Comparison of ENCODE assay signal across 8 cellular contexts in genomic region chr10:119090026-119090808, GRCh38. TPM values are rescaled to one million over a fixed set of nuclear protein-coding genes. Genes with fewer than 3 reads are reported as not detected.
DNase-seq lines count a peak whose midpoint lies in the region; ATAC-seq, FAIRE-seq and TF ChIP-seq lines count a peak whose summit lies in the region.
"Had no signal": no experiment of that assay in that cellular context is flagged by ENCODE, and none has a peak within 500 bp of the region (broad histone marks: within the 10 kb centered on the region; RNA-seq: fewer than 3 reads in every experiment).

No MANE protein-coding gene starts in this region.

- CTCF ChIA-PET in PC-3 (lab: Charles Lee), result interaction anchor here (0.7 to 0.9 kb wide), 2 partner anchors 11 to 65 kb away, joined by 3 read pairs; no protein-coding TSS in a partner anchor

- H3K9me2 ChIP-seq in PC-3 (replicated peaks; ENCODE audit: low read length), result no peaks in the 10 kb centered on the region

- H4K20me1 ChIP-seq in PC-3 (ENCODE audit: low read length), result no peaks in the 10 kb centered on the region

- DNase-seq in PC-3 (no peak), spleen (no peak), epidermal melanocyte (ENCODE audit: insufficient read length, low spot score) (no peak), H54 (ENCODE audit: insufficient read length, low spot score) (no peak), LoVo (ENCODE audit: low spot score) (no peak)
- peak; percentile 14 to 39 for DNase-seq in activated naive CD4-positive, alpha-beta T cell treated with anti-CD3 and anti-CD28 coated beads, Interleukin-2, amount 50 U/mL, for 72 hours (ENCODE audit: low spot score in 2 of 2)

- no peak for TF ChIP-seq CTCF in PC-3 (conservative IDR thresholded peaks at IDR 0.05; ENCODE audit: low read depth, low read length)
- no peak for TF ChIP-seq CTCF in spleen (IDR thresholded peaks at IDR 0.05 in 8 of 11, conservative IDR thresholded peaks at IDR 0.05 in 3 of 11)

- no peaks in the 10 kb centered on the region for H3K9me3 Mint-ChIP-seq in activated naive CD4-positive, alpha-beta T cell treated with anti-CD3 and anti-CD28 coated beads, Interleukin-2, amount 50 U/mL, for 72 hours

- no peaks in the 10 kb centered on the region for H3K36me3 ChIP-seq in PC-3 (ENCODE audit: low read depth, low read length)
- no peaks in the 10 kb centered on the region for H3K36me3 ChIP-seq in spleen

- no peak overlapping the region for H2AFZ ChIP-seq in PC-3 (ENCODE audit: low read length)

- no peaks in the 10 kb centered on the region for H3K79me2 ChIP-seq in PC-3 (ENCODE audit: low read length)

- peak; percentile 62 for ATAC-seq in GM21529 (IDR thresholded peaks at IDR 0.05; ENCODE audit: unreplicated experiment)
- ATAC-seq in PC-3, result no peak; the same call in 1 of the 2 replicates
- peak; percentile 77 to 89 for ATAC-seq in activated naive CD4-positive, alpha-beta T cell treated with anti-CD3 and anti-CD28 coated beads, Interleukin-2, amount 50 U/mL, for 72 hours

- intact Hi-C loops in PC-3 (cut with micrococcal nuclease) (no loop called here), spleen (cut with DNase I; ENCODE audit: low total_unique reads) (no loop called here)

- POLR2A ChIA-PET in PC-3 (lab: Charles Lee; ENCODE audit: unreplicated experiment), result interaction anchor here (0.8 kb wide), 1 partner anchor 9 kb away, joined by 7 read pairs; no protein-coding TSS in a partner anchor

- H3K27me3 ChIP-seq in PC-3 (ENCODE audit: low read length), result no peaks in the 10 kb centered on the region
- H3K27me3 ChIP-seq in spleen (replicated peaks in 1 of 7), result no peaks in the 10 kb centered on the region

- H3K4me2 ChIP-seq in PC-3 (ENCODE audit: low read length), result peak overlapping the region; percentile 40

- no peaks in the 10 kb centered on the region for H3K9me3 ChIP-seq in PC-3 (ENCODE audit: low read length)
- H3K9me3 ChIP-seq in spleen, result no peaks in the 10 kb centered on the region

- 76 to 90% (median 81%) methylated on average over 13 of the region's 13 CpGs for WGBS in spleen, 5 donors

- H3K4me3 ChIP-seq in PC-3 (ENCODE audit: low read length) (no peak overlapping the region), spleen (no peak overlapping the region)

- H3K9ac ChIP-seq in PC-3 (ENCODE audit: low read length), result peak overlapping the region; percentile 2; the same call in 1 of the 2 replicates

- H3F3A ChIP-seq in PC-3 (ENCODE audit: low read length, unreplicated experiment), result no peaks in the 10 kb centered on the region

- H3K27ac ChIP-seq in PC-3 (ENCODE audit: low read length) (peak overlapping the region; percentile 79), spleen (peak overlapping the region in 5 of 8 donors; percentile 27 to 83 (median 62))
- H3K27ac ChIP-seq: VCaP had no signal

- no peak for TF ChIP-seq POLR2A in spleen (IDR thresholded peaks at IDR 0.05)
- TF ChIP-seq POLR2A in H54 (IDR thresholded peaks at IDR 0.05; ENCODE audit: low read depth, low read length), result no peak

- no TSS peak for BruUV-seq in PC-3 (replicated peaks; lab: Mats Ljungman, UMichigan)

- H3K27ac Mint-ChIP-seq in activated naive CD4-positive, alpha-beta T cell treated with anti-CD3 and anti-CD28 coated beads, Interleukin-2, amount 50 U/mL, for 72 hours, result peak overlapping the region in 1 of 2 donors; percentile 37

- no peaks in the 10 kb centered on the region for H3K36me3 Mint-ChIP-seq in activated naive CD4-positive, alpha-beta T cell treated with anti-CD3 and anti-CD28 coated beads, Interleukin-2, amount 50 U/mL, for 72 hours

- H3K4me1 ChIP-seq in PC-3 (ENCODE audit: insufficient read depth, low read length), result peaks cover 12% of the 10 kb centered on the region
- peaks cover 0 to 17% (median 5%) of the 10 kb centered on the region in 6 donors for H3K4me1 ChIP-seq in spleen

- no peak for FAIRE-seq in H54 (lab: Jason Lieb, UNC)

RNA-seq across cellular contexts. Expression of gene EIF3A, which starts 9.6 kb away (rescaled TPM):
- total RNA-seq in PC-3 (2014; rRNA removed), result 46.0 and 56.3 TPM in 2 replicates
- 100 to 1,000 TPM; 125 to 129 TPM for total RNA-seq in activated naive CD4-positive, alpha-beta T cell treated with anti-CD3 and anti-CD28 coated beads, Interleukin-2, amount 50 U/mL, for 72 hours
- total RNA-seq in spleen, result 10 to 100 TPM; 81.4 to 93.9 (median 90.7) TPM
- 10 to 100 TPM; 21.9 to 31.0 (median 22.8) TPM for polyA plus RNA-seq in spleen

RNA-seq across cellular contexts. Expression of gene DENND10, which starts 13.7 kb away (rescaled TPM):
- total RNA-seq in PC-3 (2014; rRNA removed), result 28.2 and 28.9 TPM in 2 replicates
- total RNA-seq in activated naive CD4-positive, alpha-beta T cell treated with anti-CD3 and anti-CD28 coated beads, Interleukin-2, amount 50 U/mL, for 72 hours, result 10 to 100 TPM; 10.3 to 23.0 TPM
- total RNA-seq in spleen, result 10 to 100 TPM; 28.5 to 57.0 (median 37.4) TPM
- 10 to 100 TPM; 11.3 to 18.4 (median 12.1) TPM for polyA plus RNA-seq in spleen

Comparison
In these comparisons a context has a peak if more than half of its experiments do, and no peak if none do; other contexts are left out.
1. DNase-seq: peak in activated naive CD4-positive, alpha-beta T cell treated with anti-CD3 and anti-CD28 coated beads, Interleukin-2, amount 50 U/mL, for 72 hours (2 of 2); none in PC-3 (single experiment), spleen (single experiment), epidermal melanocyte (single experiment), H54 (single experiment) and LoVo (single experiment).